In genomic region chr16:57683599-57684545, GRCh38 we compare ENCODE assay signal across 1 cellular context.
TF ChIP-seq lines count a peak whose summit lies in the region.

No MANE protein-coding gene starts in this region.

TF ChIP-seq in GM12878, 131 proteins besides CTCF, POLR2A, EP300 and RAD21:
- peak; percentile 44 for TF ChIP-seq MEF2B (IDR thresholded peaks at IDR 0.05; ENCODE audit: partially characterized antibody, poor library complexity, severe bottlenecking)
- TF ChIP-seq SIX5 (IDR thresholded peaks at IDR 0.05; ENCODE audit: low read depth, low read length, severe bottlenecking), result no peak
